In genomic region chr12:93624595-93625294, GRCh38 we compare ENCODE assay signal across 8 cellular contexts. TPM values are rescaled to one million over a fixed set of nuclear protein-coding genes. Genes with fewer than 3 reads are reported as not detected.
DNase-seq lines count a peak whose midpoint lies in the region; ATAC-seq and TF ChIP-seq lines count a peak whose summit lies in the region.

No MANE protein-coding gene starts in this region.

- CTCF ChIA-PET in BJ (lab: Yijun Ruan, JAX) (no interaction called here), T-cell (lab: Charles Lee) (no interaction called here)

- H3K36me3 Mint-ChIP-seq in T-cell: no peaks in the 10 kb centered on the region
- H3K36me3 Mint-ChIP-seq in mesothelial cell of epicardium: no peaks in the 10 kb centered on the region

- H3K4me3 ChIP-seq in BJ (ENCODE audit: low read depth, low read length): no peak overlapping the region

- H3K9me3 Mint-ChIP-seq in T-cell (peaks cover 0 to 4% (median 0%) of the 10 kb centered on the region in 3 donors), mesothelial cell of epicardium (peaks cover 12% of the 10 kb centered on the region)

- H3K36me3 ChIP-seq in BJ (ENCODE audit: control insufficient read depth, insufficient read depth, low read length): no peaks in the 10 kb centered on the region

- TF ChIP-seq CTCF in BJ (IDR thresholded peaks at IDR 0.05; ENCODE audit: insufficient read depth, low read depth, low read length) (no peak), mesothelial cell of epicardium (IDR thresholded peaks at IDR 0.05; ENCODE audit: unreplicated experiment) (no peak)

- H3K27me3 Mint-ChIP-seq in T-cell (no peaks in the 10 kb centered on the region), mesothelial cell of epicardium (ENCODE audit: low read depth) (no peaks in the 10 kb centered on the region)

- H3K27ac Mint-ChIP-seq in T-cell (no peak overlapping the region), mesothelial cell of epicardium (no peak overlapping the region)

- H3K27me3 ChIP-seq in BJ (ENCODE audit: control insufficient read depth, insufficient read depth, low read length): no peaks in the 10 kb centered on the region

- peak; percentile 94 for DNase-seq in BJ (ENCODE audit: low read depth)
- no peak for DNase-seq in T-cell
- no peak for DNase-seq in mesothelial cell of epicardium (ENCODE audit: low spot score in 2 of 2, unreplicated experiment in 2 of 2)
- DNase-seq in NCI-H2107 treated with DMSO at 0.1 percent for 48 hours (lab: John Stamatoyannopoulos, UW; ENCODE audit: unreplicated experiment): no peak
- no peak for DNase-seq in HuH-7 (ENCODE audit: low spot score)

- H3K4me3 Mint-ChIP-seq in T-cell (no peak overlapping the region), mesothelial cell of epicardium (no peak overlapping the region)

- POLR2A ChIA-PET in BJ (lab: Charles Lee) (interaction anchor here (0.7 kb wide), 1 partner anchor 180 kb away, joined by 3 read pairs; no protein-coding TSS in a partner anchor), T-cell (lab: Charles Lee) (no interaction called here)

- peak; percentile 66 for ATAC-seq in GM21381 (IDR thresholded peaks at IDR 0.05; ENCODE audit: unreplicated experiment)
- peak; percentile 69 for ATAC-seq in HG03571 (IDR thresholded peaks at IDR 0.05; ENCODE audit: unreplicated experiment)
- peak; percentile 94 for ATAC-seq in esophagus mucosa
- ATAC-seq in T-cell (replicated peaks in 1 of 4): no peak

- no peaks in the 10 kb centered on the region for H3K4me1 Mint-ChIP-seq in T-cell
- no peaks in the 10 kb centered on the region for H3K4me1 Mint-ChIP-seq in mesothelial cell of epicardium

RNA-seq across cellular contexts. Expression of gene SOCS2, which starts 52.3 kb away (rescaled TPM):
- polyA plus RNA-seq in BJ (2011; rRNA removed): 87.5 and 94.9 TPM in 2 replicates
- polyA minus RNA-seq in BJ (2011; rRNA and poly(A)+ RNA removed): 51.6 and 58.4 TPM in 2 replicates
- total RNA-seq in esophagus mucosa: 5.8 TPM
- total RNA-seq in T-cell: 10 to 100 TPM; 20.3 to 37.6 (median 29.5) TPM
- total RNA-seq in mesothelial cell of epicardium: 11.8 to 13.9 TPM (median 12.7 TPM) in 3 replicates

RNA-seq across cellular contexts. Expression of gene CRADD, which starts 52.4 kb away (rescaled TPM):
- 16.6 and 17.0 TPM in 2 replicates for polyA plus RNA-seq in BJ (2011; rRNA removed)
- 6.0 and 9.7 TPM in 2 replicates for polyA minus RNA-seq in BJ (2011; rRNA and poly(A)+ RNA removed)
- total RNA-seq in esophagus mucosa: 22.5 TPM
- 10 to 100 TPM; 11.2 to 19.3 (median 12.3) TPM for total RNA-seq in T-cell
- 6.3 to 7.0 TPM (median 6.6 TPM) in 3 replicates for total RNA-seq in mesothelial cell of epicardium

Comparison
In these comparisons a context has a peak if more than half of its experiments do, and no peak if none do; other contexts are left out.
1. ATAC-seq: peak in GM21381 (single experiment), HG03571 (single experiment) and esophagus mucosa (single experiment); none in T-cell (0 of 4).